28 cellular contexts compared by ENCODE assay signal in genomic region chr1:48665743-48666142, GRCh38.
"Had no signal": no experiment of that assay in that cellular context is flagged by ENCODE, and none has a peak within 500 bp of the region (broad histone marks: within the 10 kb centered on the region; RNA-seq: fewer than 3 reads in every experiment).

No MANE protein-coding gene starts in this region.

- H3K4me1 ChIP-seq: left lung, lower lobe of right lung, pancreas, prostate gland, spleen, suprapubic skin, tibial artery, upper lobe of right lung had no signal

- DNase-seq: hypothalamus; immature natural killer cell; kidney; left colon; left lung; lower lobe of right lung; mammary epithelial cell; mesenchymal stem cell; naive thymus-derived CD8-positive, alpha-beta T cell; nucleus accumbens; pancreas; posterior cingulate gyrus; retina; right cardiac atrium; sigmoid colon; small intestine; spleen; stimulated activated CD4-positive, alpha-beta T cell treated with anti-CD3 and anti-CD28 coated beads, Interleukin-4, amount 100 ng/mL, for 24 hours; stimulated activated naive CD4-positive, alpha-beta T cell; tibial artery; trophoblast cell; upper lobe of right lung had no signal

- H3K27me3 ChIP-seq: left lung, pancreas, sigmoid colon, spleen, suprapubic skin, tibial artery, upper lobe of right lung had no signal

- H3K27ac ChIP-seq: left lung, lower lobe of right lung, pancreas, prostate gland, sigmoid colon, spleen, suprapubic skin, thoracic aorta, tibial artery, upper lobe of right lung had no signal

- H3K36me3 ChIP-seq: left lung, lower lobe of right lung, pancreas, prostate gland, sigmoid colon, spleen, suprapubic skin, thoracic aorta, tibial artery, upper lobe of right lung had no signal

- H3K4me3 ChIP-seq: left lung, lower lobe of right lung, pancreas, prostate gland, sigmoid colon, spleen, suprapubic skin, thoracic aorta, tibial artery, upper lobe of right lung had no signal

- ATAC-seq: left colon; left lung; lower lobe of right lung; naive thymus-derived CD8-positive, alpha-beta T cell; pancreas; right cardiac atrium; stimulated activated effector memory CD8-positive, alpha-beta T cell treated with anti-CD3 and anti-CD28 coated beads, Interleukin-12 subunit alpha, Interleukin-12 subunit beta, amount 100 ng/mL, for 72 hours; upper lobe of right lung had no signal

- H3K9me3 ChIP-seq: left lung, lower lobe of right lung, pancreas, prostate gland, sigmoid colon, spleen, suprapubic skin, thoracic aorta, tibial artery, upper lobe of right lung had no signal

- FAIRE-seq: islet of Langerhans, kidney, pancreas, small intestine, urothelium cell line had no signal
